ENCODE assay signal across 21 cellular contexts in genomic region chr22:23801238-23801821, GRCh38. TPM values are rescaled to one million over a fixed set of nuclear protein-coding genes. Genes with fewer than 3 reads are reported as not detected.
DNase-seq lines count a peak whose midpoint lies in the region; ATAC-seq and TF ChIP-seq lines count a peak whose summit lies in the region.
"Had no signal": no experiment of that assay in that cellular context is flagged by ENCODE, and none has a peak within 500 bp of the region (broad histone marks: within the 10 kb centered on the region; RNA-seq: fewer than 3 reads in every experiment).

No MANE protein-coding gene starts in this region.

- H3K4me1 ChIP-seq in BLaER1 treated with 17β-estradiol and CSF1 and Interleukin-3, amounts not matched to agents 10 nM and 100 nM = peaks cover 24 to 51% (median 49%) of the 10 kb centered on the region in 10 experiments
- H3K4me1 ChIP-seq in OCI-LY1 (ENCODE audit: insufficient read depth, low read length, severe bottlenecking) (peaks cover 81% of the 10 kb centered on the region), lower lobe of right lung (no peaks in the 10 kb centered on the region)
- H3K4me1 ChIP-seq: upper lobe of right lung had no signal

- H3K9me3 ChIP-seq in BLaER1 treated with 17β-estradiol and CSF1 and Interleukin-3, amounts not matched to agents 10 nM and 100 nM (replicated peaks in 1 of 11) = no peaks in the 10 kb centered on the region
- H3K9me3 ChIP-seq in OCI-LY1 (ENCODE audit: low read length) = no peaks in the 10 kb centered on the region
- H3K9me3 ChIP-seq in lower lobe of right lung = no peaks in the 10 kb centered on the region
- H3K9me3 ChIP-seq: SJCRH30, upper lobe of right lung had no signal

- H3K9me2 ChIP-seq in OCI-LY1 (ENCODE audit: low read depth, low read length) = no peaks in the 10 kb centered on the region

- peaks cover 11% of the 10 kb centered on the region; the same call in 1 of the 2 replicates for H3F3A ChIP-seq in OCI-LY1 (ENCODE audit: insufficient read depth, low read length)

- TF ChIP-seq CTCF in OCI-LY1 (IDR thresholded peaks at IDR 0.05; ENCODE audit: low read length) = no peak
- no peak for TF ChIP-seq CTCF in lower lobe of right lung (IDR thresholded peaks at IDR 0.05)

- intact Hi-C loops in lower lobe of right lung (cut with DNase I) = no loop called here

- H3K9ac ChIP-seq in BLaER1 treated with 17β-estradiol and CSF1 and Interleukin-3, amounts not matched to agents 10 nM and 100 nM = peak overlapping the region; percentile 4 to 69 (median 53); a peak in 18 of 22 replicates
- peak overlapping the region; percentile 90 for H3K9ac ChIP-seq in OCI-LY1 (ENCODE audit: low read length)

- H3K27ac ChIP-seq in BLaER1 treated with 17β-estradiol and CSF1 and Interleukin-3, amounts not matched to agents 10 nM and 100 nM = peak overlapping the region; percentile 42 to 86 (median 77); a peak in 21 of 22 replicates
- H3K27ac ChIP-seq in OCI-LY1 (ENCODE audit: low read depth, low read length, poor library complexity, severe bottlenecking) (peak overlapping the region; percentile 98), lower lobe of right lung (no peak overlapping the region)
- H3K27ac ChIP-seq: SJCRH30, upper lobe of right lung had no signal

- ATAC-seq in GM21381 (IDR thresholded peaks at IDR 0.05; ENCODE audit: unreplicated experiment) = peak; percentile 11
- no peak for ATAC-seq in lower lobe of right lung
- no peak for ATAC-seq in GM18520 (IDR thresholded peaks at IDR 0.05; ENCODE audit: unreplicated experiment)
- no peak for ATAC-seq in HG02938 (IDR thresholded peaks at IDR 0.05; ENCODE audit: unreplicated experiment)
- ATAC-seq: activated CD8-positive, alpha-beta memory T cell treated with anti-CD3 and anti-CD28 coated beads, Interleukin-2, amount 10 ng/mL, durations not matched to agents 7 days and 5 days; HCT116 had no signal

- no peaks in the 10 kb centered on the region for H3K27me3 ChIP-seq in BLaER1 treated with 17β-estradiol and CSF1 and Interleukin-3, amounts not matched to agents 10 nM and 100 nM
- H3K27me3 ChIP-seq in OCI-LY1 (ENCODE audit: insufficient read depth, low read length) (no peaks in the 10 kb centered on the region), lower lobe of right lung (ENCODE audit: low read depth) (no peaks in the 10 kb centered on the region)
- H3K27me3 ChIP-seq: SJCRH30, upper lobe of right lung had no signal

- H4K20me1 ChIP-seq in BLaER1 treated with 17β-estradiol and CSF1 and Interleukin-3, amounts not matched to agents 10 nM and 100 nM = peaks cover 0 to 45% (median 15%) of the 10 kb centered on the region in 11 experiments; a peak in 14 of 22 replicates
- no peaks in the 10 kb centered on the region for H4K20me1 ChIP-seq in OCI-LY1 (ENCODE audit: insufficient read depth, low read length)

- DNase-seq in lower lobe of right lung = peak; percentile 19
- no peak for DNase-seq in stimulated activated CD8-positive, alpha-beta memory T cell treated with anti-CD3 and anti-CD28 coated beads, Interleukin-4, amount 100 ng/mL, for 48 hours
- no peak for DNase-seq in AML-193 (lab: John Stamatoyannopoulos, UW)
- DNase-seq: ACHN; activated CD8-positive, alpha-beta memory T cell treated with anti-CD3 and anti-CD28 coated beads, Interleukin-2, amount 10 ng/mL, durations not matched to agents 7 days and 5 days; activated effector memory CD4-positive, alpha-beta T cell treated with Interleukin-2 at 50 U/mL for 16 hours; CD8-positive, alpha-beta memory T cell; cerebellar nuclear complex; DND-41; midbrain; MM.1S; NCI-H2081; NCI-H526; SJCRH30; upper lobe of right lung had no signal

- H3K79me2 ChIP-seq in OCI-LY1 (ENCODE audit: insufficient read depth, low read length) = peaks cover 15% of the 10 kb centered on the region

- no peak overlapping the region for H2AFZ ChIP-seq in OCI-LY1 (ENCODE audit: low read length)

- H3K4me3 ChIP-seq in BLaER1 treated with 17β-estradiol and CSF1 and Interleukin-3, amounts not matched to agents 10 nM and 100 nM = no peak overlapping the region; a peak in 4 of 20 replicates
- H3K4me3 ChIP-seq in OCI-LY1 (ENCODE audit: low read depth, low read length, poor library complexity, severe bottlenecking) = peak overlapping the region; percentile 11
- no peak overlapping the region for H3K4me3 ChIP-seq in lower lobe of right lung
- H3K4me3 ChIP-seq: SJCRH30, upper lobe of right lung had no signal

- H3K36me3 ChIP-seq in BLaER1 treated with 17β-estradiol and CSF1 and Interleukin-3, amounts not matched to agents 10 nM and 100 nM = peaks cover 73 to 97% (median 88%) of the 10 kb centered on the region in 11 experiments
- H3K36me3 ChIP-seq in OCI-LY1 (ENCODE audit: insufficient read depth, low read length) = peaks cover 55% of the 10 kb centered on the region
- peaks cover 90% of the 10 kb centered on the region for H3K36me3 ChIP-seq in lower lobe of right lung

- peak overlapping the region; percentile 69 to 90 (median 81) for H3K4me2 ChIP-seq in BLaER1 treated with 17β-estradiol and CSF1 and Interleukin-3, amounts not matched to agents 10 nM and 100 nM
- H3K4me2 ChIP-seq in OCI-LY1 (ENCODE audit: low read length) = peak overlapping the region; percentile 97

RNA-seq across cellular contexts. Expression of gene SMARCB1, which starts 14.6 kb away (rescaled TPM):
- 61.3 TPM for total RNA-seq in lower lobe of right lung

RNA-seq across cellular contexts. Expression of gene MMP11, which starts 28.7 kb away (rescaled TPM):
- total RNA-seq in lower lobe of right lung = 1.9 TPM

RNA-seq across cellular contexts. Expression of gene CHCHD10, which starts 33.6 kb away (rescaled TPM):
- 114 TPM for total RNA-seq in lower lobe of right lung

RNA-seq across cellular contexts. Expression of gene DERL3, which starts 37.5 kb away (rescaled TPM):
- total RNA-seq in lower lobe of right lung = 5.8 TPM
- total RNA-seq: SJCRH30 had no signal

RNA-seq across cellular contexts. Expression of gene C22orf15, which starts 38.5 kb away (rescaled TPM):
- 5.9 TPM for total RNA-seq in lower lobe of right lung
- total RNA-seq: SJCRH30, upper lobe of right lung had no signal
